Comparison of ENCODE assay signal across 8 cellular contexts in the genomic region with DNA sequence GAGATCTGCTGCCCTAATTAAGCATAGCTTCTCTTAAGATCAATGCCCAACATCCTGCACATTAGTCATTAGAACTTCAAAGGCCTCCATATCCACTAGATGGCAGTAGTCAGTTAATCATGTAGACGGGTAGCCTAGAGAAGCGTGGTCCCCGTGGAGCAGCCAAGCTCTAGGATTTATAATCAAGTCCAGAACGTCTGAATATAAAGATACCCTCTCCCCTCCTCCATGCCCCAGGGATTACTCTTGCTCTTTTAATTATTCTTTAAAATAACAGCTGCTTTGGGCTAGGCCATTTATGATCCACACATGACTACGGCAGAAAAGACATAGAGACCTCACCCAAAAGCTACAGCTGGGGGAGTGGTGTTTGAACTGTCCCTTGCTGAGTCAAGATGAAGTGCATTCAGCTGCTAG.
A peak's percentile ranks its signal among the peaks of the same experiment; 100 is the strongest.
DNase-seq lines count a peak whose midpoint lies in the region; ATAC-seq and TF ChIP-seq lines count a peak whose summit lies in the region.

No MANE protein-coding gene starts in this region.

- H3K36me3 ChIP-seq in CD4-positive, alpha-beta memory T cell (ENCODE audit: insufficient read depth, low read length) = no peaks in the 10 kb centered on the region
- no peaks in the 10 kb centered on the region for H3K36me3 ChIP-seq in RWPE2 (ENCODE audit: low read depth)
- H3K36me3 ChIP-seq in heart left ventricle = no peaks in the 10 kb centered on the region

- H3K27me3 ChIP-seq in CD4-positive, alpha-beta memory T cell (ENCODE audit: insufficient read depth, low read length) = no peaks in the 10 kb centered on the region
- H3K27me3 ChIP-seq in RWPE2 (ENCODE audit: insufficient read depth, poor library complexity, severe bottlenecking) (no peaks in the 10 kb centered on the region), heart left ventricle (no peaks in the 10 kb centered on the region)

- 11 to 14% (median 11%) methylated on average over 5 of the region's 5 CpGs for WGBS in heart left ventricle, 4 donors

- no peaks in the 10 kb centered on the region for H3K9me3 ChIP-seq in CD4-positive, alpha-beta memory T cell (ENCODE audit: control insufficient read depth in 1 of 2, low read length in 2 of 2)
- no peaks in the 10 kb centered on the region for H3K9me3 ChIP-seq in RWPE2 (ENCODE audit: severe bottlenecking)
- no peaks in the 10 kb centered on the region for H3K9me3 ChIP-seq in heart left ventricle

- no peak for TF ChIP-seq POLR2A in heart left ventricle (IDR thresholded peaks at IDR 0.05)

- POLR2A ChIA-PET in CD4-positive, alpha-beta memory T cell (lab: Charles Lee; ENCODE audit: partially characterized antibody) = interaction anchor here (0.9 kb wide), 1 partner anchor 702 kb away, joined by 4 read pairs; no protein-coding TSS in a partner anchor
- POLR2A ChIA-PET in activated naive CD8-positive, alpha-beta T cell treated with anti-CD3 and anti-CD28 coated beads, Interleukin-2, amount 10 ng/mL, durations not matched to agents 7 days and 5 days (lab: Charles Lee) = no interaction called here

- peak; percentile 39 for ATAC-seq in GM21423 (IDR thresholded peaks at IDR 0.05; ENCODE audit: unreplicated experiment)
- ATAC-seq in RWPE2 (ENCODE audit: low read depth) = peak; percentile 90
- peak; percentile 85 for ATAC-seq in activated naive CD8-positive, alpha-beta T cell treated with anti-CD3 and anti-CD28 coated beads, Interleukin-2, amount 10 ng/mL, durations not matched to agents 7 days and 5 days (ENCODE audit: low read depth)
- ATAC-seq in heart left ventricle = peak; percentile 58 to 88 (median 82)
- no peak for ATAC-seq in GM21825 (IDR thresholded peaks at IDR 0.05; ENCODE audit: unreplicated experiment)

- intact Hi-C loops in CD4-positive, alpha-beta memory T cell (cut with micrococcal nuclease) = loop anchor here (1.0 kb wide), 2 partner anchors 369 to 701 kb away; no protein-coding TSS in a partner anchor
- intact Hi-C loops in heart left ventricle (cut with DNase I) = loop anchor here (1.0 to 10.0 kb wide), 12 partner anchors 197 to 703 kb away; partner anchors contain the start of gene NCAM1 (in 4 of the 10)

- no peak overlapping the region for H3K27ac Mint-ChIP-seq in CD4-positive, alpha-beta memory T cell
- H3K27ac Mint-ChIP-seq in activated naive CD8-positive, alpha-beta T cell treated with anti-CD3 and anti-CD28 coated beads, Interleukin-2, amount 10 ng/mL, durations not matched to agents 7 days and 5 days = no peak overlapping the region
- no peak overlapping the region for H3K27ac Mint-ChIP-seq in progenitor cell of endocrine pancreas

- H3K36me3 Mint-ChIP-seq in CD4-positive, alpha-beta memory T cell = no peaks in the 10 kb centered on the region
- H3K36me3 Mint-ChIP-seq in activated naive CD8-positive, alpha-beta T cell treated with anti-CD3 and anti-CD28 coated beads, Interleukin-2, amount 10 ng/mL, durations not matched to agents 7 days and 5 days = no peaks in the 10 kb centered on the region
- no peaks in the 10 kb centered on the region for H3K36me3 Mint-ChIP-seq in progenitor cell of endocrine pancreas (ENCODE audit: insufficient read depth)

- no peaks in the 10 kb centered on the region for H3K9me3 Mint-ChIP-seq in CD4-positive, alpha-beta memory T cell
- no peaks in the 10 kb centered on the region for H3K9me3 Mint-ChIP-seq in activated naive CD8-positive, alpha-beta T cell treated with anti-CD3 and anti-CD28 coated beads, Interleukin-2, amount 10 ng/mL, durations not matched to agents 7 days and 5 days
- H3K9me3 Mint-ChIP-seq in progenitor cell of endocrine pancreas (ENCODE audit: low read depth) = no peaks in the 10 kb centered on the region

- peak; percentile 83 for TF ChIP-seq CTCF in RWPE2 (IDR thresholded peaks at IDR 0.05; ENCODE audit: poor library complexity, severe bottlenecking)
- TF ChIP-seq CTCF in heart left ventricle (IDR thresholded peaks at IDR 0.05) = peak; percentile 64 to 86 (median 74)
- peak; percentile 77 for TF ChIP-seq CTCF in progenitor cell of endocrine pancreas (IDR thresholded peaks at IDR 0.05; ENCODE audit: unreplicated experiment)

- H3K4me1 Mint-ChIP-seq in CD4-positive, alpha-beta memory T cell = peaks cover 0 to 6% (median 4%) of the 10 kb centered on the region in 4 donors
- H3K4me1 Mint-ChIP-seq in activated naive CD8-positive, alpha-beta T cell treated with anti-CD3 and anti-CD28 coated beads, Interleukin-2, amount 10 ng/mL, durations not matched to agents 7 days and 5 days = no peaks in the 10 kb centered on the region
- H3K4me1 Mint-ChIP-seq in progenitor cell of endocrine pancreas (ENCODE audit: low read depth) = peaks cover 6% of the 10 kb centered on the region

- no peak overlapping the region for H3K4me3 ChIP-seq in CD4-positive, alpha-beta memory T cell (ENCODE audit: low read length in 2 of 2)
- H3K4me3 ChIP-seq in RWPE2 (ENCODE audit: severe bottlenecking) (no peak overlapping the region), heart left ventricle (no peak overlapping the region)

- no peaks in the 10 kb centered on the region for H3K27me3 Mint-ChIP-seq in CD4-positive, alpha-beta memory T cell
- H3K27me3 Mint-ChIP-seq in activated naive CD8-positive, alpha-beta T cell treated with anti-CD3 and anti-CD28 coated beads, Interleukin-2, amount 10 ng/mL, durations not matched to agents 7 days and 5 days = peaks cover 7% of the 10 kb centered on the region
- H3K27me3 Mint-ChIP-seq in progenitor cell of endocrine pancreas = peaks cover 28% of the 10 kb centered on the region

- peak overlapping the region in 2 of 8 donors; percentile 48 to 60 for H3K4me3 Mint-ChIP-seq in CD4-positive, alpha-beta memory T cell
- H3K4me3 Mint-ChIP-seq in activated naive CD8-positive, alpha-beta T cell treated with anti-CD3 and anti-CD28 coated beads, Interleukin-2, amount 10 ng/mL, durations not matched to agents 7 days and 5 days = no peak overlapping the region
- no peak overlapping the region for H3K4me3 Mint-ChIP-seq in progenitor cell of endocrine pancreas (ENCODE audit: low read depth)

- CTCF ChIA-PET in CD4-positive, alpha-beta memory T cell (lab: Charles Lee; ENCODE audit: partially characterized antibody) = interaction anchor here (0.7 to 4.7 kb wide), 41 partner anchors 8 to 943 kb away, joined by 3 to 50 read pairs (median 4); no protein-coding TSS in a partner anchor

- DNase-seq in CD4-positive, alpha-beta memory T cell = peak in 4 of 5 donors; percentile 38 to 52 (median 50)
- DNase-seq in MV-4-11 (lab: John Stamatoyannopoulos, UW) (peak; percentile 56), RWPE2 (ENCODE audit: low spot score) (no peak), heart left ventricle (peak; percentile 57 to 76 (median 66)), progenitor cell of endocrine pancreas (ENCODE audit: low spot score, unreplicated experiment) (peak; percentile 30)
- no peak for DNase-seq in activated naive CD8-positive, alpha-beta T cell treated with anti-CD3 and anti-CD28 coated beads, Interleukin-2, amount 10 ng/mL, durations not matched to agents 7 days and 5 days

- H3K27ac ChIP-seq in CD4-positive, alpha-beta memory T cell (ENCODE audit: low read depth, low read length) = no peak overlapping the region
- H3K27ac ChIP-seq in RWPE2 (ENCODE audit: poor library complexity, severe bottlenecking) = no peak overlapping the region
- peak overlapping the region in 1 of 12 donors; percentile 44 for H3K27ac ChIP-seq in heart left ventricle

- no peaks in the 10 kb centered on the region for H3K4me1 ChIP-seq in CD4-positive, alpha-beta memory T cell (ENCODE audit: insufficient read depth, low read length)
- H3K4me1 ChIP-seq in RWPE2 (ENCODE audit: insufficient read depth, poor library complexity, severe bottlenecking) (no peaks in the 10 kb centered on the region), heart left ventricle (peaks cover 0 to 6% (median 1%) of the 10 kb centered on the region in 12 donors)

Comparison
In these comparisons a context has a peak if more than half of its experiments do, and no peak if none do; other contexts are left out.
1. DNase-seq: peak in CD4-positive, alpha-beta memory T cell (4 of 5), MV-4-11 (single experiment), heart left ventricle (5 of 5) and progenitor cell of endocrine pancreas (single experiment); none in RWPE2 (single experiment) and activated naive CD8-positive, alpha-beta T cell treated with anti-CD3 and anti-CD28 coated beads, Interleukin-2, amount 10 ng/mL, durations not matched to agents 7 days and 5 days (single experiment).
2. Peak in every context shown above with its lines, with median percentiles within 50 percentile points of each other: CTCF ChIP-seq.